17 cellular contexts compared by ENCODE assay signal in genomic region chr18:48762836-48763713, GRCh38.
"Had no signal": no experiment of that assay in that cellular context is flagged by ENCODE, and none has a peak within 500 bp of the region (broad histone marks: within the 10 kb centered on the region; RNA-seq: fewer than 3 reads in every experiment).

No MANE protein-coding gene starts in this region.

- ATAC-seq: activated CD8-positive, alpha-beta T cell treated with anti-CD3 and anti-CD28 coated beads for 36 hours; activated T-cell treated with anti-CD3 and anti-CD28 coated beads, Interleukin-2, amount 50 U/mL, for 72 hours; naive thymus-derived CD8-positive, alpha-beta T cell; sciatic nerve; T-cell had no signal

- H3K27me3 Mint-ChIP-seq: activated CD8-positive, alpha-beta T cell treated with anti-CD3 and anti-CD28 coated beads for 36 hours; progenitor cell of endocrine pancreas; T-cell had no signal

- H3K9me3 Mint-ChIP-seq: activated CD8-positive, alpha-beta T cell treated with anti-CD3 and anti-CD28 coated beads for 36 hours; activated T-cell treated with anti-CD3 and anti-CD28 coated beads, Interleukin-2, amount 50 U/mL, for 72 hours; naive thymus-derived CD8-positive, alpha-beta T cell; T-cell had no signal

- H3K36me3 Mint-ChIP-seq: naive thymus-derived CD8-positive, alpha-beta T cell; T-cell had no signal

- H3K27ac ChIP-seq: hepatocyte, suprapubic skin had no signal

- H3K27me3 ChIP-seq: colonic mucosa, hepatocyte, suprapubic skin had no signal

- DNase-seq: activated CD8-positive, alpha-beta memory T cell treated with anti-CD3 and anti-CD28 coated beads, Interleukin-2, amount 50 U/mL, for 4 hours; activated CD8-positive, alpha-beta T cell treated with anti-CD3 and anti-CD28 coated beads for 36 hours; activated T-cell treated with anti-CD3 and anti-CD28 coated beads, Interleukin-2, amount 50 U/mL, for 72 hours; aorta; colonic mucosa; effector CD4-positive, alpha-beta T cell; mammary epithelial cell; naive thymus-derived CD8-positive, alpha-beta T cell; nucleus accumbens; stimulated activated CD4-positive, alpha-beta T cell treated with anti-CD3 and anti-CD28 coated beads, Interleukin-12 subunit alpha, Interleukin-12 subunit beta, amount 100 ng/mL, for 4 hours; stimulated activated naive CD4-positive, alpha-beta T cell; T-cell; T1000 had no signal

- H2AFZ ChIP-seq: hepatocyte had no signal

- H3K4me2 ChIP-seq: hepatocyte had no signal

- H3K9me3 ChIP-seq: colonic mucosa, suprapubic skin had no signal

- H3K27ac Mint-ChIP-seq: activated CD8-positive, alpha-beta T cell treated with anti-CD3 and anti-CD28 coated beads for 36 hours; activated T-cell treated with anti-CD3 and anti-CD28 coated beads, Interleukin-2, amount 50 U/mL, for 72 hours; progenitor cell of endocrine pancreas; T-cell had no signal

- H3K4me3 Mint-ChIP-seq: activated CD8-positive, alpha-beta T cell treated with anti-CD3 and anti-CD28 coated beads for 36 hours; activated T-cell treated with anti-CD3 and anti-CD28 coated beads, Interleukin-2, amount 50 U/mL, for 72 hours; naive thymus-derived CD8-positive, alpha-beta T cell; T-cell had no signal

- H3K36me3 ChIP-seq: colonic mucosa had no signal

- H3K4me3 ChIP-seq: colonic mucosa, hepatocyte, suprapubic skin had no signal
